ENCODE assay signal across 1 cellular context in genomic region chr14:22644305-22644635, GRCh38.
TF ChIP-seq lines count a peak whose summit lies in the region.

Gene OR6J1, minus strand, starts transcription at chr14:22644352. Its CDS starts 9,541 bp downstream, at chr14:22634811.

TF ChIP-seq in HepG2, 621 proteins besides CTCF, POLR2A, EP300 and RAD21 (continued from another document):
- TF ChIP-seq, protein P1, sequence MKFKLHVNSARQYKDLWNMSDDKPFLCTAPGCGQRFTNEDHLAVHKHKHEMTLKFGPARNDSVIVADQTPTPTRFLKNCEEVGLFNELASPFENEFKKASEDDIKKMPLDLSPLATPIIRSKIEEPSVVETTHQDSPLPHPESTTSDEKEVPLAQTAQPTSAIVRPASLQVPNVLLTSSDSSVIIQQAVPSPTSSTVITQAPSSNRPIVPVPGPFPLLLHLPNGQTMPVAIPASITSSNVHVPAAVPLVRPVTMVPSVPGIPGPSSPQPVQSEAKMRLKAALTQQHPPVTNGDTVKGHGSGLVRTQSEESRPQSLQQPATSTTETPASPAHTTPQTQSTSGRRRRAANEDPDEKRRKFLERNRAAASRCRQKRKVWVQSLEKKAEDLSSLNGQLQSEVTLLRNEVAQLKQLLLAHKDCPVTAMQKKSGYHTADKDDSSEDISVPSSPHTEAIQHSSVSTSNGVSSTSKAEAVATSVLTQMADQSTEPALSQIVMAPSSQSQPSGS (CRISPR knock-in tag; IDR thresholded peaks at IDR 0.05), result no peak
- TF ChIP-seq ZNF562 (CRISPR knock-in tag; IDR thresholded peaks at IDR 0.05; ENCODE audit: borderline replicate concordance) (no peak), ARID4A (CRISPR knock-in tag; IDR thresholded peaks at IDR 0.05; ENCODE audit: borderline replicate concordance) (peak; percentile 37; the same call in 1 of the 2 replicates), ZMYM4 (CRISPR knock-in tag; IDR thresholded peaks at IDR 0.05) (peak; percentile 19; the same call in 1 of the 2 replicates), ZSCAN31 (CRISPR knock-in tag; IDR thresholded peaks at IDR 0.05; ENCODE audit: low read depth) (no peak), HOXA7 (CRISPR knock-in tag; IDR thresholded peaks at IDR 0.05) (peak; percentile 80; the same call in 1 of the 2 replicates), ZNF414 (CRISPR knock-in tag; IDR thresholded peaks at IDR 0.05) (no peak), ZNF281 (CRISPR knock-in tag; IDR thresholded peaks at IDR 0.05; ENCODE audit: borderline replicate concordance) (no peak), ZNF142 (CRISPR knock-in tag; IDR thresholded peaks at IDR 0.05) (0 out of 2 replicates have a peak, but pooled peaks have one; percentile 32), ZNF713 (CRISPR knock-in tag; IDR thresholded peaks at IDR 0.05) (no peak), ZBTB7A (CRISPR knock-in tag; IDR thresholded peaks at IDR 0.05) (no peak), NCOA5 (CRISPR knock-in tag; IDR thresholded peaks at IDR 0.05) (no peak), XRCC5 (optimal IDR thresholded peaks at IDR 0.05; ENCODE audit: low read length) (no peak), GZF1 (CRISPR knock-in tag; IDR thresholded peaks at IDR 0.05) (no peak), ZNF780A (CRISPR knock-in tag; IDR thresholded peaks at IDR 0.05) (peak; percentile 83; the same call in 1 of the 2 replicates), HNRNPK (IDR thresholded peaks at IDR 0.05; ENCODE audit: low read depth, low read length, poor library complexity, severe bottlenecking) (no peak), TEAD3 (CRISPR knock-in tag; optimal IDR thresholded peaks at IDR 0.05; ENCODE audit: borderline replicate concordance) (peak; percentile 25), ETV5 (CRISPR knock-in tag; IDR thresholded peaks at IDR 0.05; ENCODE audit: borderline replicate concordance) (0 out of 2 replicates have a peak, but pooled peaks have one; percentile 7), RXRB (CRISPR knock-in tag; IDR thresholded peaks at IDR 0.05; ENCODE audit: borderline replicate concordance) (0 out of 2 replicates have a peak, but pooled peaks have one; percentile 1), ZNF33B (CRISPR knock-in tag; IDR thresholded peaks at IDR 0.05) (no peak), ZNF784 (CRISPR knock-in tag; IDR thresholded peaks at IDR 0.05; ENCODE audit: borderline replicate concordance) (no peak), ZNF619 (CRISPR knock-in tag; IDR thresholded peaks at IDR 0.05) (0 out of 2 replicates have a peak, but pooled peaks have one; percentile 13), BRD4 (CRISPR knock-in tag; IDR thresholded peaks at IDR 0.05) (0 out of 2 replicates have a peak, but pooled peaks have one; percentile 10), RXRA (CRISPR knock-in tag; IDR thresholded peaks at IDR 0.05) (no peak), ZNF296 (CRISPR knock-in tag; conservative IDR thresholded peaks at IDR 0.05) (no peak), SMYD3 (CRISPR knock-in tag; IDR thresholded peaks at IDR 0.05) (no peak), HHEX (CRISPR knock-in tag; IDR thresholded peaks at IDR 0.05) (no peak), ZNF484 (CRISPR knock-in tag; IDR thresholded peaks at IDR 0.05; ENCODE audit: borderline replicate concordance, low read depth) (no peak)
- TF ChIP-seq, protein P2, sequence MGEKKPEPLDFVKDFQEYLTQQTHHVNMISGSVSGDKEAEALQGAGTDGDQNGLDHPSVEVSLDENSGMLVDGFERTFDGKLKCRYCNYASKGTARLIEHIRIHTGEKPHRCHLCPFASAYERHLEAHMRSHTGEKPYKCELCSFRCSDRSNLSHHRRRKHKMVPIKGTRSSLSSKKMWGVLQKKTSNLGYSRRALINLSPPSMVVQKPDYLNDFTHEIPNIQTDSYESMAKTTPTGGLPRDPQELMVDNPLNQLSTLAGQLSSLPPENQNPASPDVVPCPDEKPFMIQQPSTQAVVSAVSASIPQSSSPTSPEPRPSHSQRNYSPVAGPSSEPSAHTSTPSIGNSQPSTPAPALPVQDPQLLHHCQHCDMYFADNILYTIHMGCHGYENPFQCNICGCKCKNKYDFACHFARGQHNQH (CRISPR knock-in tag; IDR thresholded peaks at IDR 0.05), result 0 out of 2 replicates have a peak, but pooled peaks have one; percentile 10
- TF ChIP-seq, protein P3, sequence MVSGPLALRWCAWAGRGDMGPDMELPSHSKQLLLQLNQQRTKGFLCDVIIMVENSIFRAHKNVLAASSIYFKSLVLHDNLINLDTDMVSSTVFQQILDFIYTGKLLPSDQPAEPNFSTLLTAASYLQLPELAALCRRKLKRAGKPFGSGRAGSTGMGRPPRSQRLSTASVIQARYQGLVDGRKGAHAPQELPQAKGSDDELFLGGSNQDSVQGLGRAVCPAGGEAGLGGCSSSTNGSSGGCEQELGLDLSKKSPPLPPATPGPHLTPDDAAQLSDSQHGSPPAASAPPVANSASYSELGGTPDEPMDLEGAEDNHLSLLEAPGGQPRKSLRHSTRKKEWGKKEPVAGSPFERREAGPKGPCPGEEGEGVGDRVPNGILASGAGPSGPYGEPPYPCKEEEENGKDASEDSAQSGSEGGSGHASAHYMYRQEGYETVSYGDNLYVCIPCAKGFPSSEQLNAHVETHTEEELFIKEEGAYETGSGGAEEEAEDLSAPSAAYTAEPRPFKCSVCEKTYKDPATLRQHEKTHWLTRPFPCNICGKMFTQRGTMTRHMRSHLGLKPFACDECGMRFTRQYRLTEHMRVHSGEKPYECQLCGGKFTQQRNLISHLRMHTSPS (CRISPR knock-in tag; IDR thresholded peaks at IDR 0.05; ENCODE audit: low read depth), result no peak
- TF ChIP-seq, protein P4, sequence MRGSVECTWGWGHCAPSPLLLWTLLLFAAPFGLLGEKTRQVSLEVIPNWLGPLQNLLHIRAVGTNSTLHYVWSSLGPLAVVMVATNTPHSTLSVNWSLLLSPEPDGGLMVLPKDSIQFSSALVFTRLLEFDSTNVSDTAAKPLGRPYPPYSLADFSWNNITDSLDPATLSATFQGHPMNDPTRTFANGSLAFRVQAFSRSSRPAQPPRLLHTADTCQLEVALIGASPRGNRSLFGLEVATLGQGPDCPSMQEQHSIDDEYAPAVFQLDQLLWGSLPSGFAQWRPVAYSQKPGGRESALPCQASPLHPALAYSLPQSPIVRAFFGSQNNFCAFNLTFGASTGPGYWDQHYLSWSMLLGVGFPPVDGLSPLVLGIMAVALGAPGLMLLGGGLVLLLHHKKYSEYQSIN (CRISPR knock-in tag; IDR thresholded peaks at IDR 0.05; ENCODE audit: borderline replicate concordance), result no peak
